1 cellular context compared by ENCODE assay signal in genomic region chr6:64776359-64776758, GRCh38.
TF ChIP-seq lines count a peak whose summit lies in the region.

No MANE protein-coding gene starts in this region.

TF ChIP-seq in HepG2, 621 proteins besides CTCF, POLR2A, EP300 and RAD21 (continued from another document):
- no peak for TF ChIP-seq ZNF619 (CRISPR knock-in tag; IDR thresholded peaks at IDR 0.05)
- TF ChIP-seq KAT7 (CRISPR knock-in tag; IDR thresholded peaks at IDR 0.05; ENCODE audit: borderline replicate concordance) = no peak
